1 cellular context compared by ENCODE assay signal in genomic region chr7:70679666-70680065, GRCh38.
TF ChIP-seq lines count a peak whose summit lies in the region.

No MANE protein-coding gene starts in this region.

TF ChIP-seq in GM12878, 131 proteins besides CTCF, POLR2A, EP300 and RAD21 (continued from another document):
- TF ChIP-seq CUX1 (IDR thresholded peaks at IDR 0.05; ENCODE audit: insufficient replicate concordance, low read depth, low read length) (no peak), SMAD1 (IDR thresholded peaks at IDR 0.05; ENCODE audit: low read depth, partially characterized antibody) (no peak), ETV6 (conservative IDR thresholded peaks at IDR 0.05 in 1 of 2, IDR thresholded peaks at IDR 0.05 in 1 of 2; ENCODE audit: borderline replicate concordance in 1 of 2, low read depth in 1 of 2) (no peak), PML (IDR thresholded peaks at IDR 0.05; ENCODE audit: low read length) (no peak), STAT3 (IDR thresholded peaks at IDR 0.05; ENCODE audit: low read depth, low read length) (no peak), YY1 (IDR thresholded peaks at IDR 0.05; ENCODE audit: low read depth, low read length) (no peak), HDGF (IDR thresholded peaks at IDR 0.05) (no peak), SMC3 (IDR thresholded peaks at IDR 0.05; ENCODE audit: borderline replicate concordance, low read length) (no peak), ZNF207 (IDR thresholded peaks at IDR 0.05; ENCODE audit: borderline replicate concordance) (no peak), ZNF217 (IDR thresholded peaks at IDR 0.05) (no peak), SUZ12 (IDR thresholded peaks at IDR 0.05; ENCODE audit: unreplicated experiment) (no peak), ESRRA (IDR thresholded peaks at IDR 0.05; ENCODE audit: low read length) (no peak), NFXL1 (IDR thresholded peaks at IDR 0.05; ENCODE audit: borderline replicate concordance) (no peak), ATF7 (IDR thresholded peaks at IDR 0.05; ENCODE audit: low read depth) (0 out of 2 replicates have a peak, but pooled peaks have one; percentile 27), CEBPB (IDR thresholded peaks at IDR 0.05; ENCODE audit: borderline replicate concordance in 1 of 2, low read depth in 2 of 2, low read length in 2 of 2) (no peak), E2F8 (IDR thresholded peaks at IDR 0.05; ENCODE audit: low read depth, partially characterized antibody) (no peak), FOXK2 (IDR thresholded peaks at IDR 0.05) (no peak)
- TF ChIP-seq, protein P1, sequence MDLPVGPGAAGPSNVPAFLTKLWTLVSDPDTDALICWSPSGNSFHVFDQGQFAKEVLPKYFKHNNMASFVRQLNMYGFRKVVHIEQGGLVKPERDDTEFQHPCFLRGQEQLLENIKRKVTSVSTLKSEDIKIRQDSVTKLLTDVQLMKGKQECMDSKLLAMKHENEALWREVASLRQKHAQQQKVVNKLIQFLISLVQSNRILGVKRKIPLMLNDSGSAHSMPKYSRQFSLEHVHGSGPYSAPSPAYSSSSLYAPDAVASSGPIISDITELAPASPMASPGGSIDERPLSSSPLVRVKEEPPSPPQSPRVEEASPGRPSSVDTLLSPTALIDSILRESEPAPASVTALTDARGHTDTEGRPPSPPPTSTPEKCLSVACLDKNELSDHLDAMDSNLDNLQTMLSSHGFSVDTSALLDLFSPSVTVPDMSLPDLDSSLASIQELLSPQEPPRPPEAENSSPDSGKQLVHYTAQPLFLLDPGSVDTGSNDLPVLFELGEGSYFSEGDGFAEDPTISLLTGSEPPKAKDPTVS (IDR thresholded peaks at IDR 0.05; ENCODE audit: low read depth, low read length), result no peak
- TF ChIP-seq, protein P2, sequence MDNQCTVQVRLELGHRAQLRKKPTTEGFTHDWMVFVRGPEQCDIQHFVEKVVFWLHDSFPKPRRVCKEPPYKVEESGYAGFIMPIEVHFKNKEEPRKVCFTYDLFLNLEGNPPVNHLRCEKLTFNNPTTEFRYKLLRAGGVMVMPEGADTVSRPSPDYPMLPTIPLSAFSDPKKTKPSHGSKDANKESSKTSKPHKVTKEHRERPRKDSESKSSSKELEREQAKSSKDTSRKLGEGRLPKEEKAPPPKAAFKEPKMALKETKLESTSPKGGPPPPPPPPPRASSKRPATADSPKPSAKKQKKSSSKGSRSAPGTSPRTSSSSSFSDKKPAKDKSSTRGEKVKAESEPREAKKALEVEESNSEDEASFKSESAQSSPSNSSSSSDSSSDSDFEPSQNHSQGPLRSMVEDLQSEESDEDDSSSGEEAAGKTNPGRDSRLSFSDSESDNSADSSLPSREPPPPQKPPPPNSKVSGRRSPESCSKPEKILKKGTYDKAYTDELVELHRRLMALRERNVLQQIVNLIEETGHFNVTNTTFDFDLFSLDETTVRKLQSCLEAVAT (IDR thresholded peaks at IDR 0.05), result no peak
- TF ChIP-seq, protein P3, sequence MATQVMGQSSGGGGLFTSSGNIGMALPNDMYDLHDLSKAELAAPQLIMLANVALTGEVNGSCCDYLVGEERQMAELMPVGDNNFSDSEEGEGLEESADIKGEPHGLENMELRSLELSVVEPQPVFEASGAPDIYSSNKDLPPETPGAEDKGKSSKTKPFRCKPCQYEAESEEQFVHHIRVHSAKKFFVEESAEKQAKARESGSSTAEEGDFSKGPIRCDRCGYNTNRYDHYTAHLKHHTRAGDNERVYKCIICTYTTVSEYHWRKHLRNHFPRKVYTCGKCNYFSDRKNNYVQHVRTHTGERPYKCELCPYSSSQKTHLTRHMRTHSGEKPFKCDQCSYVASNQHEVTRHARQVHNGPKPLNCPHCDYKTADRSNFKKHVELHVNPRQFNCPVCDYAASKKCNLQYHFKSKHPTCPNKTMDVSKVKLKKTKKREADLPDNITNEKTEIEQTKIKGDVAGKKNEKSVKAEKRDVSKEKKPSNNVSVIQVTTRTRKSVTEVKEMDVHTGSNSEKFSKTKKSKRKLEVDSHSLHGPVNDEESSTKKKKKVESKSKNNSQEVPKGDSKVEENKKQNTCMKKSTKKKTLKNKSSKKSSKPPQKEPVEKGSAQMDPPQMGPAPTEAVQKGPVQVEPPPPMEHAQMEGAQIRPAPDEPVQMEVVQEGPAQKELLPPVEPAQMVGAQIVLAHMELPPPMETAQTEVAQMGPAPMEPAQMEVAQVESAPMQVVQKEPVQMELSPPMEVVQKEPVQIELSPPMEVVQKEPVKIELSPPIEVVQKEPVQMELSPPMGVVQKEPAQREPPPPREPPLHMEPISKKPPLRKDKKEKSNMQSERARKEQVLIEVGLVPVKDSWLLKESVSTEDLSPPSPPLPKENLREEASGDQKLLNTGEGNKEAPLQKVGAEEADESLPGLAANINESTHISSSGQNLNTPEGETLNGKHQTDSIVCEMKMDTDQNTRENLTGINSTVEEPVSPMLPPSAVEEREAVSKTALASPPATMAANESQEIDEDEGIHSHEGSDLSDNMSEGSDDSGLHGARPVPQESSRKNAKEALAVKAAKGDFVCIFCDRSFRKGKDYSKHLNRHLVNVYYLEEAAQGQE (IDR thresholded peaks at IDR 0.05; ENCODE audit: low read depth, low read length), result no peak
- TF ChIP-seq, protein P4, sequence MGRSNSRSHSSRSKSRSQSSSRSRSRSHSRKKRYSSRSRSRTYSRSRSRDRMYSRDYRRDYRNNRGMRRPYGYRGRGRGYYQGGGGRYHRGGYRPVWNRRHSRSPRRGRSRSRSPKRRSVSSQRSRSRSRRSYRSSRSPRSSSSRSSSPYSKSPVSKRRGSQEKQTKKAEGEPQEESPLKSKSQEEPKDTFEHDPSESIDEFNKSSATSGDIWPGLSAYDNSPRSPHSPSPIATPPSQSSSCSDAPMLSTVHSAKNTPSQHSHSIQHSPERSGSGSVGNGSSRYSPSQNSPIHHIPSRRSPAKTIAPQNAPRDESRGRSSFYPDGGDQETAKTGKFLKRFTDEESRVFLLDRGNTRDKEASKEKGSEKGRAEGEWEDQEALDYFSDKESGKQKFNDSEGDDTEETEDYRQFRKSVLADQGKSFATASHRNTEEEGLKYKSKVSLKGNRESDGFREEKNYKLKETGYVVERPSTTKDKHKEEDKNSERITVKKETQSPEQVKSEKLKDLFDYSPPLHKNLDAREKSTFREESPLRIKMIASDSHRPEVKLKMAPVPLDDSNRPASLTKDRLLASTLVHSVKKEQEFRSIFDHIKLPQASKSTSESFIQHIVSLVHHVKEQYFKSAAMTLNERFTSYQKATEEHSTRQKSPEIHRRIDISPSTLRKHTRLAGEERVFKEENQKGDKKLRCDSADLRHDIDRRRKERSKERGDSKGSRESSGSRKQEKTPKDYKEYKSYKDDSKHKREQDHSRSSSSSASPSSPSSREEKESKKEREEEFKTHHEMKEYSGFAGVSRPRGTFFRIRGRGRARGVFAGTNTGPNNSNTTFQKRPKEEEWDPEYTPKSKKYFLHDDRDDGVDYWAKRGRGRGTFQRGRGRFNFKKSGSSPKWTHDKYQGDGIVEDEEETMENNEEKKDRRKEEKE (IDR thresholded peaks at IDR 0.05), result no peak
- TF ChIP-seq, protein P5, sequence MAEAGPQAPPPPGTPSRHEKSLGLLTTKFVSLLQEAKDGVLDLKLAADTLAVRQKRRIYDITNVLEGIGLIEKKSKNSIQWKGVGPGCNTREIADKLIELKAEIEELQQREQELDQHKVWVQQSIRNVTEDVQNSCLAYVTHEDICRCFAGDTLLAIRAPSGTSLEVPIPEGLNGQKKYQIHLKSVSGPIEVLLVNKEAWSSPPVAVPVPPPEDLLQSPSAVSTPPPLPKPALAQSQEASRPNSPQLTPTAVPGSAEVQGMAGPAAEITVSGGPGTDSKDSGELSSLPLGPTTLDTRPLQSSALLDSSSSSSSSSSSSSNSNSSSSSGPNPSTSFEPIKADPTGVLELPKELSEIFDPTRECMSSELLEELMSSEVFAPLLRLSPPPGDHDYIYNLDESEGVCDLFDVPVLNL (IDR thresholded peaks at IDR 0.05; ENCODE audit: low read depth, low read length), result no peak
- TF ChIP-seq, protein P6, sequence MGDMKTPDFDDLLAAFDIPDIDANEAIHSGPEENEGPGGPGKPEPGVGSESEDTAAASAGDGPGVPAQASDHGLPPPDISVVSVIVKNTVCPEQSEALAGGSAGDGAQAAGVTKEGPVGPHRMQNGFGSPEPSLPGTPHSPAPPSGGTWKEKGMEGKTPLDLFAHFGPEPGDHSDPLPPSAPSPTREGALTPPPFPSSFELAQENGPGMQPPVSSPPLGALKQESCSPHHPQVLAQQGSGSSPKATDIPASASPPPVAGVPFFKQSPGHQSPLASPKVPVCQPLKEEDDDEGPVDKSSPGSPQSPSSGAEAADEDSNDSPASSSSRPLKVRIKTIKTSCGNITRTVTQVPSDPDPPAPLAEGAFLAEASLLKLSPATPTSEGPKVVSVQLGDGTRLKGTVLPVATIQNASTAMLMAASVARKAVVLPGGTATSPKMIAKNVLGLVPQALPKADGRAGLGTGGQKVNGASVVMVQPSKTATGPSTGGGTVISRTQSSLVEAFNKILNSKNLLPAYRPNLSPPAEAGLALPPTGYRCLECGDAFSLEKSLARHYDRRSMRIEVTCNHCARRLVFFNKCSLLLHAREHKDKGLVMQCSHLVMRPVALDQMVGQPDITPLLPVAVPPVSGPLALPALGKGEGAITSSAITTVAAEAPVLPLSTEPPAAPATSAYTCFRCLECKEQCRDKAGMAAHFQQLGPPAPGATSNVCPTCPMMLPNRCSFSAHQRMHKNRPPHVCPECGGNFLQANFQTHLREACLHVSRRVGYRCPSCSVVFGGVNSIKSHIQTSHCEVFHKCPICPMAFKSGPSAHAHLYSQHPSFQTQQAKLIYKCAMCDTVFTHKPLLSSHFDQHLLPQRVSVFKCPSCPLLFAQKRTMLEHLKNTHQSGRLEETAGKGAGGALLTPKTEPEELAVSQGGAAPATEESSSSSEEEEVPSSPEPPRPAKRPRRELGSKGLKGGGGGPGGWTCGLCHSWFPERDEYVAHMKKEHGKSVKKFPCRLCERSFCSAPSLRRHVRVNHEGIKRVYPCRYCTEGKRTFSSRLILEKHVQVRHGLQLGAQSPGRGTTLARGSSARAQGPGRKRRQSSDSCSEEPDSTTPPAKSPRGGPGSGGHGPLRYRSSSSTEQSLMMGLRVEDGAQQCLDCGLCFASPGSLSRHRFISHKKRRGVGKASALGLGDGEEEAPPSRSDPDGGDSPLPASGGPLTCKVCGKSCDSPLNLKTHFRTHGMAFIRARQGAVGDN (IDR thresholded peaks at IDR 0.05), result peak; percentile 32; the same call in 1 of the 2 replicates
